Comparison of ENCODE assay signal across 24 cellular contexts in genomic region chr20:6709865-6710595, GRCh38. TPM values are rescaled to one million over a fixed set of nuclear protein-coding genes. Genes with fewer than 3 reads are reported as not detected.
DNase-seq lines count a peak whose midpoint lies in the region; ATAC-seq and TF ChIP-seq lines count a peak whose summit lies in the region.
"Had no signal": no experiment of that assay in that cellular context is flagged by ENCODE, and none has a peak within 500 bp of the region (broad histone marks: within the 10 kb centered on the region; RNA-seq: fewer than 3 reads in every experiment).

No MANE protein-coding gene starts in this region.

- intact Hi-C loops in PC-3 (cut with micrococcal nuclease), result no loop called here

- H2AFZ ChIP-seq in PC-3 (ENCODE audit: low read length) (no peak overlapping the region), fibroblast of lung (ENCODE audit: low read length) (no peak overlapping the region), mesenchymal stem cell (ENCODE audit: low read depth, low read length) (no peak overlapping the region)

- H2BK12ac ChIP-seq in mesenchymal stem cell (ENCODE audit: low read length in 2 of 2), result peak overlapping the region in 1 of 2 experiments; percentile 61

- 52% methylated on average over 2 of the region's 4 CpGs for WGBS in mesenchymal stem cell

- no peak overlapping the region for H2BK15ac ChIP-seq in mesenchymal stem cell (ENCODE audit: low read depth, poor library complexity, severe bottlenecking)

- BruUV-seq in PC-3 (replicated peaks; lab: Mats Ljungman, UMichigan), result no TSS peak

- no peak overlapping the region for H2BK120ac ChIP-seq in mesenchymal stem cell (ENCODE audit: low read depth, low read length)

- H3K36me3 ChIP-seq in PC-3 (ENCODE audit: low read depth, low read length) (no peaks in the 10 kb centered on the region), fibroblast of lung (ENCODE audit: control insufficient read depth, insufficient read depth, low read length) (no peaks in the 10 kb centered on the region), mesenchymal stem cell (ENCODE audit: control insufficient read depth in 1 of 2, insufficient read depth in 2 of 2, low read depth in 1 of 2, low read length in 2 of 2) (no peaks in the 10 kb centered on the region)
- H3K36me3 ChIP-seq: MG63, prostate gland had no signal

- no peak overlapping the region for H3K14ac ChIP-seq in mesenchymal stem cell (ENCODE audit: low read length in 2 of 2)

- H3K9me3 Mint-ChIP-seq in T-cell (peaks cover 0 to 9% (median 4%) of the 10 kb centered on the region in 3 donors), nephron progenitor cell (no peaks in the 10 kb centered on the region)
- H3K9me3 Mint-ChIP-seq: nephron had no signal

- TF ChIP-seq CTCF in 22Rv1 (IDR thresholded peaks at IDR 0.05) (no peak), PC-3 (conservative IDR thresholded peaks at IDR 0.05; ENCODE audit: low read depth, low read length) (no peak), fibroblast of lung (conservative IDR thresholded peaks at IDR 0.05 in 1 of 2, IDR thresholded peaks at IDR 0.05 in 1 of 2; ENCODE audit: low read depth in 1 of 2, low read length in 2 of 2) (no peak), nephron progenitor cell (IDR thresholded peaks at IDR 0.05) (no peak)

- H2AK5ac ChIP-seq in mesenchymal stem cell (ENCODE audit: low read length, severe bottlenecking), result no peak overlapping the region

- H3K4me3 Mint-ChIP-seq in T-cell, result no peak overlapping the region
- H3K4me3 Mint-ChIP-seq in nephron progenitor cell, result no peak overlapping the region
- H3K4me3 Mint-ChIP-seq: nephron had no signal

- H3K27me3 Mint-ChIP-seq in T-cell (no peaks in the 10 kb centered on the region), nephron progenitor cell (ENCODE audit: low read depth, poor library complexity) (no peaks in the 10 kb centered on the region)

- H3K18ac ChIP-seq in mesenchymal stem cell (ENCODE audit: low read depth in 1 of 2, low read length in 2 of 2), result no peak overlapping the region

- H4K20me1 ChIP-seq in PC-3 (ENCODE audit: low read length), result no peaks in the 10 kb centered on the region
- no peaks in the 10 kb centered on the region for H4K20me1 ChIP-seq in fibroblast of lung (ENCODE audit: control insufficient read depth, extremely low read depth, insufficient read depth, low read length)

- H3K9ac ChIP-seq in PC-3 (ENCODE audit: low read length) (no peak overlapping the region), fibroblast of lung (ENCODE audit: insufficient read depth, low read length) (no peak overlapping the region), mesenchymal stem cell (ENCODE audit: low read length) (no peak overlapping the region)

- H3K9me3 ChIP-seq in PC-3 (ENCODE audit: low read length) (no peaks in the 10 kb centered on the region), fibroblast of lung (ENCODE audit: control insufficient read depth, insufficient read depth, low read depth, low read length) (no peaks in the 10 kb centered on the region), mesenchymal stem cell (ENCODE audit: control insufficient read depth, low read length) (no peaks in the 10 kb centered on the region)
- H3K9me3 ChIP-seq: MG63, prostate gland, testis had no signal

- H3K27me3 ChIP-seq in PC-3 (ENCODE audit: low read length) (no peaks in the 10 kb centered on the region), fibroblast of lung (ENCODE audit: control insufficient read depth, insufficient read depth, low read length) (no peaks in the 10 kb centered on the region), mesenchymal stem cell (ENCODE audit: control insufficient read depth in 1 of 2, insufficient read depth in 1 of 2, low read length in 2 of 2) (no peaks in the 10 kb centered on the region)
- H3K27me3 ChIP-seq: MG63, testis had no signal

- POLR2A ChIA-PET in PC-3 (lab: Charles Lee; ENCODE audit: unreplicated experiment), result no interaction called here
- POLR2A ChIA-PET in T-cell (lab: Charles Lee), result no interaction called here

- H2BK5ac ChIP-seq in mesenchymal stem cell (ENCODE audit: low read depth, low read length, poor library complexity, severe bottlenecking), result no peak overlapping the region

- H4K8ac ChIP-seq in mesenchymal stem cell (ENCODE audit: low read length), result no peak overlapping the region

- peaks cover 82% of the 10 kb centered on the region for H3K4me1 ChIP-seq in PC-3 (ENCODE audit: insufficient read depth, low read length)
- H3K4me1 ChIP-seq in fibroblast of lung (ENCODE audit: control insufficient read depth, extremely low read depth, insufficient read depth, low read length), result peaks cover 16% of the 10 kb centered on the region
- peaks cover 13% of the 10 kb centered on the region for H3K4me1 ChIP-seq in mesenchymal stem cell (ENCODE audit: control insufficient read depth, insufficient read depth, low read depth, low read length)
- H3K4me1 ChIP-seq: testis had no signal

- no peaks in the 10 kb centered on the region for H3K79me1 ChIP-seq in mesenchymal stem cell (replicated peaks; ENCODE audit: low read length, poor library complexity, severe bottlenecking)

- H3F3A ChIP-seq in PC-3 (ENCODE audit: low read length, unreplicated experiment), result no peaks in the 10 kb centered on the region

- no peaks in the 10 kb centered on the region for H3K9me2 ChIP-seq in PC-3 (replicated peaks; ENCODE audit: low read length)

- H3K4me2 ChIP-seq in PC-3 (ENCODE audit: low read length) (no peak overlapping the region), fibroblast of lung (ENCODE audit: extremely low read depth, insufficient read depth, low read length) (peak overlapping the region; percentile 30), mesenchymal stem cell (ENCODE audit: low read length, poor library complexity, severe bottlenecking) (no peak overlapping the region)

- no peak overlapping the region for H4K91ac ChIP-seq in mesenchymal stem cell (ENCODE audit: low read length)

- CTCF ChIA-PET in PC-3 (lab: Charles Lee) (no interaction called here), T-cell (lab: Charles Lee) (no interaction called here)

- H3K4me3 ChIP-seq in PC-3 (ENCODE audit: low read length) (no peak overlapping the region), fibroblast of lung (replicated peaks in 1 of 4; ENCODE audit: control extremely low read depth in 1 of 4, insufficient read depth in 1 of 4, low read depth in 3 of 4, low read length in 4 of 4) (no peak overlapping the region), mesenchymal stem cell (ENCODE audit: insufficient read depth in 1 of 2, low read depth in 1 of 2, low read length in 2 of 2) (no peak overlapping the region)
- H3K4me3 ChIP-seq: MG63, prostate gland, testis had no signal

- DNase-seq in PC-3 (peak; percentile 24), fibroblast of lung (ENCODE audit: low read depth in 2 of 2) (peak in 1 of 2 donors; percentile 50), mesenchymal stem cell (peak; percentile 43), T-cell (no peak), NCI-H2227 treated with DMSO at 0.1 percent for 48 hours (lab: John Stamatoyannopoulos, UW) (no peak), nephron progenitor cell (no peak)
- no peak for DNase-seq in activated CD8-positive, alpha-beta memory T cell treated with anti-CD3 and anti-CD28 coated beads, Interleukin-2, amount 50 U/mL, for 4 hours
- DNase-seq: activated CD4-positive, alpha-beta T cell treated with anti-CD3 and anti-CD28 coated beads, Interleukin-2, amount 50 U/mL, for 1 hour; activated naive CD4-positive, alpha-beta T cell treated with Interleukin-2 at 50 U/mL for 16 hours; activated T-cell treated with anti-CD3 and anti-CD28 coated beads for 4 hours; anterior cingulate cortex; DMS153; MG63; NCI-H1694; NCI-H446 treated with DMSO at 0.1 percent for 48 hours; NK-92 treated with Interleukin-12 subunit alpha and Interleukin-12 subunit beta, amount 100 ng/mL, for 24 hours; RPMI8226; stimulated activated CD4-positive, alpha-beta T cell treated with anti-CD3 and anti-CD28 coated beads, Interleukin-12 subunit alpha, Interleukin-12 subunit beta, amount 100 ng/mL, for 4 hours; testis had no signal

- ATAC-seq in PC-3 (no peak), T-cell (replicated peaks in 1 of 4) (no peak)

- H3K27ac ChIP-seq in 22Rv1 (peak overlapping the region; percentile 36), PC-3 (ENCODE audit: low read length) (peak overlapping the region; percentile 94), fibroblast of lung (ENCODE audit: insufficient read depth, low read length) (no peak overlapping the region), mesenchymal stem cell (ENCODE audit: low read length, poor library complexity, severe bottlenecking) (peak overlapping the region; percentile 36)
- H3K27ac ChIP-seq: C4-2B, testis had no signal

- H3K36me3 Mint-ChIP-seq in T-cell, result no peaks in the 10 kb centered on the region
- no peaks in the 10 kb centered on the region for H3K36me3 Mint-ChIP-seq in nephron progenitor cell (ENCODE audit: low read depth)

- H3K27ac Mint-ChIP-seq in T-cell (no peak overlapping the region), nephron progenitor cell (no peak overlapping the region)

- H3K23ac ChIP-seq in mesenchymal stem cell (ENCODE audit: low read length in 2 of 2), result no peak overlapping the region

- no peak overlapping the region for H3K4ac ChIP-seq in mesenchymal stem cell (ENCODE audit: low read depth in 1 of 2, low read length in 2 of 2)

- H3K4me1 Mint-ChIP-seq in T-cell, result no peaks in the 10 kb centered on the region
- peaks cover 31% of the 10 kb centered on the region for H3K4me1 Mint-ChIP-seq in nephron progenitor cell

- H3K79me2 ChIP-seq in PC-3 (ENCODE audit: low read length) (no peaks in the 10 kb centered on the region), fibroblast of lung (ENCODE audit: control insufficient read depth, insufficient read depth, low read length) (no peaks in the 10 kb centered on the region)

RNA-seq across cellular contexts. Expression of gene BMP2, which starts 57.5 kb away (rescaled TPM):
- total RNA-seq in PC-3 (2014; rRNA removed) (0.40 and 0.73 TPM in 2 replicates), fibroblast of lung (10.6 and 15.9 TPM in 2 replicates), T-cell (under 1 TPM in 1 of 5 donors, not detected in 4; 0.13 TPM)
- polyA plus RNA-seq in fibroblast of lung, result 1.9 and 4.7 TPM in 2 replicates
- 2.1 and 4.7 TPM in 2 replicates for polyA plus RNA-seq in fibroblast of lung (2012)
- polyA minus RNA-seq in fibroblast of lung (ENCODE audit: low replicate concordance), result 1.3 and 2.2 TPM in 2 replicates
- polyA plus RNA-seq in mesenchymal stem cell (2013, experiment 1 of 2), result 35.2 TPM
- polyA plus RNA-seq in mesenchymal stem cell (2013, experiment 2 of 2), result 36.2 TPM
- total RNA-seq: A673 had no signal

Comparison
In these comparisons a context has a peak if more than half of its experiments do, and no peak if none do; other contexts are left out.
1. DNase-seq: peak in PC-3 (single experiment) and mesenchymal stem cell (single experiment); none in T-cell (0 of 34), activated CD8-positive, alpha-beta memory T cell treated with anti-CD3 and anti-CD28 coated beads, Interleukin-2, amount 50 U/mL, for 4 hours (single experiment), NCI-H2227 treated with DMSO at 0.1 percent for 48 hours (single experiment) and nephron progenitor cell (single experiment).